23 cellular contexts compared by ENCODE assay signal in genomic region chr5:94347130-94347529, GRCh38.
"Had no signal": no experiment of that assay in that cellular context is flagged by ENCODE, and none has a peak within 500 bp of the region (broad histone marks: within the 10 kb centered on the region; RNA-seq: fewer than 3 reads in every experiment).

No MANE protein-coding gene starts in this region.

- H3K9me3 ChIP-seq: colonic mucosa, testis, transverse colon had no signal

- H3K27me3 ChIP-seq: colonic mucosa, dorsolateral prefrontal cortex, esophagus squamous epithelium, sigmoid colon, testis, transverse colon had no signal

- H3K27me3 Mint-ChIP-seq: effector memory CD8-positive, alpha-beta T cell; naive thymus-derived CD4-positive, alpha-beta T cell; stimulated activated naive B cell treated with anti-CD40 and anti-IgM and Interleukin-4, amounts not matched to agents 10 μg/mL and 1 μg/mL and 100 μg/mL, for 72 hours; stimulated activated naive CD8-positive, alpha-beta T cell treated with anti-CD3 and anti-CD28 coated beads, Interleukin-15, amount 100 ng/mL, for 72 hours had no signal

- DNase-seq: caudate nucleus; colonic mucosa; dorsolateral prefrontal cortex; effector memory CD8-positive, alpha-beta T cell; esophagus squamous epithelium; foreskin fibroblast; hippocampal formation; kidney glomerular epithelial cell; lower lobe of right lung; mesenchymal stem cell; naive thymus-derived CD4-positive, alpha-beta T cell; nephron progenitor cell; psoas muscle; retina; sigmoid colon; stimulated activated CD4-positive, alpha-beta T cell treated with anti-CD3 and anti-CD28 coated beads, Interleukin-2, amount 100 ng/mL, for 24 hours; stimulated activated CD4-positive, alpha-beta T cell treated with anti-CD3 and anti-CD28 coated beads, Interleukin-4, amount 100 ng/mL, for 4 hours; stimulated activated naive B cell treated with anti-CD40 and anti-IgM and Interleukin-4, amounts not matched to agents 10 μg/mL and 1 μg/mL and 100 μg/mL, for 72 hours; stimulated activated naive CD8-positive, alpha-beta T cell treated with anti-CD3 and anti-CD28 coated beads, Interleukin-15, amount 100 ng/mL, for 72 hours; testis; transverse colon had no signal

- H3K27ac ChIP-seq: colonic mucosa, dorsolateral prefrontal cortex, esophagus squamous epithelium, lower lobe of right lung, psoas muscle, sigmoid colon, skin epidermis, testis, transverse colon had no signal

- H3K4me1 Mint-ChIP-seq: naive thymus-derived CD4-positive, alpha-beta T cell; nephron progenitor cell; stimulated activated naive CD8-positive, alpha-beta T cell treated with anti-CD3 and anti-CD28 coated beads, Interleukin-15, amount 100 ng/mL, for 72 hours had no signal

- H3K4me3 ChIP-seq: colonic mucosa, dorsolateral prefrontal cortex, esophagus squamous epithelium, lower lobe of right lung, psoas muscle, sigmoid colon, skin epidermis, testis, transverse colon had no signal

- H3K36me3 ChIP-seq: colonic mucosa, esophagus squamous epithelium, lower lobe of right lung, sigmoid colon, transverse colon had no signal

- ATAC-seq: effector memory CD8-positive, alpha-beta T cell; left lobe of liver; lower lobe of right lung; naive thymus-derived CD4-positive, alpha-beta T cell; psoas muscle; stimulated activated naive B cell treated with anti-CD40 and anti-IgM and Interleukin-4, amounts not matched to agents 10 μg/mL and 1 μg/mL and 100 μg/mL, for 72 hours; stimulated activated naive CD8-positive, alpha-beta T cell treated with anti-CD3 and anti-CD28 coated beads, Interleukin-15, amount 100 ng/mL, for 72 hours had no signal

- H3K4me3 Mint-ChIP-seq: effector memory CD8-positive, alpha-beta T cell; naive thymus-derived CD4-positive, alpha-beta T cell; nephron progenitor cell; stimulated activated naive B cell treated with anti-CD40 and anti-IgM and Interleukin-4, amounts not matched to agents 10 μg/mL and 1 μg/mL and 100 μg/mL, for 72 hours; stimulated activated naive CD8-positive, alpha-beta T cell treated with anti-CD3 and anti-CD28 coated beads, Interleukin-15, amount 100 ng/mL, for 72 hours had no signal

- H3K27ac Mint-ChIP-seq: effector memory CD8-positive, alpha-beta T cell; naive thymus-derived CD4-positive, alpha-beta T cell; nephron progenitor cell; stimulated activated naive B cell treated with anti-CD40 and anti-IgM and Interleukin-4, amounts not matched to agents 10 μg/mL and 1 μg/mL and 100 μg/mL, for 72 hours; stimulated activated naive CD8-positive, alpha-beta T cell treated with anti-CD3 and anti-CD28 coated beads, Interleukin-15, amount 100 ng/mL, for 72 hours had no signal

- H3K4me1 ChIP-seq: colonic mucosa, esophagus squamous epithelium, lower lobe of right lung, psoas muscle, sigmoid colon, testis, transverse colon had no signal
